ENCODE assay signal across 8 cellular contexts in the genomic region with DNA sequence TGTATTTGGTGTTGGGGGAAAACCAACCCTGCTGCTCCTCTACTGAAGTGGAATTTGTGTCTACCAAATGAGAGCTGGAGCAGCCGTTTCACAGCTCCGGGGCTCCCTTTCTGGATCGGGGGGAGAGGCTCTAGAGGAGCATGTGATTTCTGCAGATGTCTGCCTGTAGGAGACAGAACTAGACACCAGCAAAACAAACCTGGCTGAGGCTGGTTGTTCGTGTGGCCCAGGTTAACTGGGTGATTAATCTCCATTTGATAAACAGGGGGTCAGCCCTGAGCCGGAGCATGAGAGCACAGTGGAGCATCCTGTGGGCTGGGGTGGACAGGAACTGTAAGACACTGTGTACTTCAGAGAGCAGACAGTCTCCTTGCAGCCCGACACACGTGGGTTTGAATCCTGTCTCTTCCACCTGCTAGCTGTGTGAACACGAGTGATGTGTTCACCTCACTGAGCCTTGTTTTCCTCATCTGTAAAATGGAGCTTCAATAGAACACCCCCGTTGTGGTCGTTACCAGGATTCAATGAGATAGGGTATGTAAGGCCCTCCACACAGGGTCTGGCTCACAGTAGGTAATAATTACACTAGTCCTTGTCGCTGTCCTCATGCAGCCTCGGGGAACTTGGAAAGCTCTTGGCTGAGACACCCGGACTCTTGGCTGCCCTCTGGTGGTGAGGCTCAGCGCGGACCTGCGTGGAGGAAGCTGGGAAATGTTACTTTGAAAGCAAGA. TPM values are rescaled to one million over a fixed set of nuclear protein-coding genes. Genes with fewer than 3 reads are reported as not detected.
DNase-seq lines count a peak whose midpoint lies in the region; ATAC-seq, FAIRE-seq and TF ChIP-seq lines count a peak whose summit lies in the region.

No MANE protein-coding gene starts in this region.

- no peaks in the 10 kb centered on the region for H3K27me3 Mint-ChIP-seq in activated T-helper 17 cell treated with anti-CD3 and anti-CD28 coated beads, Interleukin-2, amount 50 U/mL, for 72 hours

- DNase-seq in ELF-1 (ENCODE audit: low read depth, low spot score) (peak; percentile 90), Peyer's patch (peak; percentile 51 to 89 (median 81)), pancreas (peak; percentile 41 to 94 (median 78)), upper lobe of left lung (peak; percentile 74 to 86), KG1 (lab: John Stamatoyannopoulos, UW) (no peak)

- no peaks in the 10 kb centered on the region for H3K9me3 ChIP-seq in Peyer's patch
- no peaks in the 10 kb centered on the region for H3K9me3 ChIP-seq in gastroesophageal sphincter
- H3K9me3 ChIP-seq in pancreas, result no peaks in the 10 kb centered on the region
- H3K9me3 ChIP-seq in upper lobe of left lung, result no peaks in the 10 kb centered on the region

- peak; percentile 65 for ATAC-seq in HG03571 (IDR thresholded peaks at IDR 0.05; ENCODE audit: unreplicated experiment)
- ATAC-seq in activated T-helper 17 cell treated with anti-CD3 and anti-CD28 coated beads, Interleukin-2, amount 50 U/mL, for 72 hours (replicated peaks), result peak; percentile 64
- ATAC-seq in gastroesophageal sphincter, result peak; percentile 46
- peak; percentile 80 to 95 (median 88) for ATAC-seq in pancreas
- peak; percentile 66 for ATAC-seq in upper lobe of left lung (ENCODE audit: low FRiP score in 2 of 2)

- no peak overlapping the region for H3K27ac Mint-ChIP-seq in activated T-helper 17 cell treated with anti-CD3 and anti-CD28 coated beads, Interleukin-2, amount 50 U/mL, for 72 hours

- peak in 5 of 6 experiments; percentile 52 to 78 (median 72) for TF ChIP-seq CTCF in Peyer's patch (IDR thresholded peaks at IDR 0.05)
- peak in 3 of 4 experiments; percentile 59 to 84 (median 64) for TF ChIP-seq CTCF in gastroesophageal sphincter (IDR thresholded peaks at IDR 0.05)
- TF ChIP-seq CTCF in pancreas (IDR thresholded peaks at IDR 0.05), result peak; percentile 68 to 90 (median 88)
- peak; percentile 50 to 79 (median 68) for TF ChIP-seq CTCF in upper lobe of left lung (IDR thresholded peaks at IDR 0.05)

- H3K4me3 ChIP-seq in Peyer's patch (no peak overlapping the region), gastroesophageal sphincter (no peak overlapping the region), pancreas (no peak overlapping the region), upper lobe of left lung (no peak overlapping the region)

- H3K36me3 Mint-ChIP-seq in activated T-helper 17 cell treated with anti-CD3 and anti-CD28 coated beads, Interleukin-2, amount 50 U/mL, for 72 hours (ENCODE audit: low read depth), result no peaks in the 10 kb centered on the region

- H3K36me3 ChIP-seq in Peyer's patch (no peaks in the 10 kb centered on the region), gastroesophageal sphincter (no peaks in the 10 kb centered on the region), pancreas (no peaks in the 10 kb centered on the region), upper lobe of left lung (no peaks in the 10 kb centered on the region)

- intact Hi-C loops in pancreas (cut with DNase I), result loop anchor here in 2 of 3 donors (5.0 to 10.0 kb wide), 2 partner anchors 169 to 261 kb away; no protein-coding TSS in a partner anchor

- H3K4me1 Mint-ChIP-seq in activated T-helper 17 cell treated with anti-CD3 and anti-CD28 coated beads, Interleukin-2, amount 50 U/mL, for 72 hours, result peaks cover under 1% of the 10 kb centered on the region

- no peaks in the 10 kb centered on the region for H3K27me3 ChIP-seq in Peyer's patch
- peaks cover 12% of the 10 kb centered on the region for H3K27me3 ChIP-seq in gastroesophageal sphincter
- peaks cover 0 to 3% (median 0%) of the 10 kb centered on the region in 4 donors for H3K27me3 ChIP-seq in pancreas
- no peaks in the 10 kb centered on the region for H3K27me3 ChIP-seq in upper lobe of left lung

- H3K27ac ChIP-seq in Peyer's patch, result no peak overlapping the region
- no peak overlapping the region for H3K27ac ChIP-seq in gastroesophageal sphincter
- H3K27ac ChIP-seq in pancreas, result no peak overlapping the region
- H3K27ac ChIP-seq in upper lobe of left lung, result no peak overlapping the region

- TF ChIP-seq EP300 in gastroesophageal sphincter (IDR thresholded peaks at IDR 0.05) (no peak), upper lobe of left lung (IDR thresholded peaks at IDR 0.05) (no peak)

- 0 to 33% methylated on average over 1 to 11 of the region's 16 CpGs for WGBS in gastroesophageal sphincter (ENCODE audit: low coverage in 1 of 2), 2 donors
- 20 to 23% methylated on average over 16 of the region's 16 CpGs for WGBS in pancreas, 2 donors
- 26% methylated on average over 15 to 16 of the region's 16 CpGs for WGBS in upper lobe of left lung, 2 donors

- no peak for TF ChIP-seq POLR2A in Peyer's patch (IDR thresholded peaks at IDR 0.05)
- TF ChIP-seq POLR2A in gastroesophageal sphincter (IDR thresholded peaks at IDR 0.05), result no peak
- TF ChIP-seq POLR2A in upper lobe of left lung (IDR thresholded peaks at IDR 0.05), result no peak

- H3K4me1 ChIP-seq in Peyer's patch (no peaks in the 10 kb centered on the region), gastroesophageal sphincter (peaks cover 0 to 4% (median 0%) of the 10 kb centered on the region in 3 donors), pancreas (no peaks in the 10 kb centered on the region), upper lobe of left lung (peaks cover 0 to 2% (median 0%) of the 10 kb centered on the region in 4 donors)

- H3K4me3 Mint-ChIP-seq in activated T-helper 17 cell treated with anti-CD3 and anti-CD28 coated beads, Interleukin-2, amount 50 U/mL, for 72 hours, result no peak overlapping the region

- H3K9me3 Mint-ChIP-seq in activated T-helper 17 cell treated with anti-CD3 and anti-CD28 coated beads, Interleukin-2, amount 50 U/mL, for 72 hours, result no peaks in the 10 kb centered on the region

- FAIRE-seq in pancreas (lab: Jason Lieb, UNC), result no peak

RNA-seq across cellular contexts. Expression of a gene that starts 12.9 kb away (rescaled TPM):
- total RNA-seq in Peyer's patch (100 to 1,000 TPM in 1 of 4 donors, 10 to 100 TPM in 3; 17.3 to 122 (median 23.4) TPM), gastroesophageal sphincter (10 to 100 TPM in 1 of 4 donors, 1 to 10 TPM in 2, under 1 TPM in 1; 0.15 to 23.2 (median 3.8) TPM), pancreas (10 to 100 TPM in 2 of 6 donors, 1 to 10 TPM in 3, under 1 TPM in 1; 0.93 to 19.6 (median 2.4) TPM), upper lobe of left lung (1 to 10 TPM in 3 of 6 donors, under 1 TPM in 1, not detected in 2; 0.15 to 5.5 (median 2.4) TPM)
- not detected for total RNA-seq in activated T-helper 17 cell treated with anti-CD3 and anti-CD28 coated beads, Interleukin-2, amount 50 U/mL, for 72 hours
- 1 to 10 TPM; 5.9 to 9.5 TPM for polyA plus RNA-seq in pancreas

RNA-seq across cellular contexts. Expression of a gene that starts 30.1 kb away (rescaled TPM):
- not detected for total RNA-seq in Peyer's patch
- not detected for total RNA-seq in activated T-helper 17 cell treated with anti-CD3 and anti-CD28 coated beads, Interleukin-2, amount 50 U/mL, for 72 hours
- total RNA-seq in gastroesophageal sphincter, result not detected
- not detected for total RNA-seq in pancreas
- not detected for polyA plus RNA-seq in pancreas
- total RNA-seq in upper lobe of left lung, result not detected
